12 cellular contexts compared by ENCODE assay signal in the genomic region with DNA sequence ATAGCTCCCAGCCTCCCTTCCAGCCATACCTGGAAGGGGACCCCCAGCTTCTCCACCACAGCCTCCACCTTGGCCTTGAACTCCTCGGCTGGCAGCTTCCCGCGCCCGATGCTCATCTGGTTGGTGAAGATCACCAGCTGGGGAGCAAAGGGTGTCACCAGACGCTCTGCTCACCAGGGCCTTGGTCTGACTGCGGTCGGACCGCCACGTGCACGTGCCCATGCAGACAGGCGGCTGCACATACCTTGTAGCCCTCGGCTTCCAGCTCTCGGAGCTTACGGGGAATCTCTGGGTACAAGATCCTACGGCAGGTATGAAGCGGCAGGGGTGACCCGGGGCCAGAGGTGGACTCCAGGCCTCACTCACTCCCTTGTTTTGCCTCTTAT. TPM values are rescaled to one million over a fixed set of nuclear protein-coding genes. Genes with fewer than 3 reads are reported as not detected.
"Had no signal": no experiment of that assay in that cellular context is flagged by ENCODE, and none has a peak within 500 bp of the region (broad histone marks: within the 10 kb centered on the region; RNA-seq: fewer than 3 reads in every experiment).

No MANE protein-coding gene starts in this region.

- DNase-seq: activated CD4-positive, alpha-beta T cell treated with anti-CD3 and anti-CD28 coated beads, Interleukin-2, amount 50 U/mL, for 1 hour; activated CD4-positive, CD25-positive, alpha-beta regulatory T cell; activated gamma-delta T cell treated with Interleukin-2 at 50 U/mL for 16 hours; kidney glomerular epithelial cell; mesenchymal stem cell; tibial artery had no signal

- H3K27me3 ChIP-seq: breast epithelium, hepatocyte, tibial artery, vagina had no signal

- H3K4me3 ChIP-seq: breast epithelium, hepatocyte, skin epidermis, tibial artery, vagina had no signal

- H3K9me3 ChIP-seq: breast epithelium, tibial artery, vagina had no signal

- H3K27ac ChIP-seq: breast epithelium, hepatocyte, skin epidermis, tibial artery, vagina had no signal

- H3K36me3 ChIP-seq: breast epithelium had no signal

RNA-seq across cellular contexts. Expression of gene IL4I1, which starts 32.8 kb away (rescaled TPM):
- total RNA-seq: osteocyte, vagina had no signal
- polyA plus RNA-seq: neural cell had no signal
